ENCODE assay signal across 1 cellular context in genomic region chr10:97812696-97813095, GRCh38.
TF ChIP-seq lines count a peak whose summit lies in the region.

No MANE protein-coding gene starts in this region.

TF ChIP-seq in K562, 482 proteins besides CTCF, POLR2A, EP300 and RAD21 (continued from another document):
- TF ChIP-seq ATF3 (IDR thresholded peaks at IDR 0.05) (peak; percentile 19; the same call in 1 of the 2 replicates), ATF3 (CRISPR knock-in tag; conservative IDR thresholded peaks at IDR 0.05) (no peak), TARDBP (IDR thresholded peaks at IDR 0.05) (no peak), NBN (IDR thresholded peaks at IDR 0.05; ENCODE audit: low read depth) (0 out of 2 replicates have a peak, but pooled peaks have one; percentile 39), HMG20B (CRISPR knock-in tag; IDR thresholded peaks at IDR 0.05) (no peak), TEAD4 (IDR thresholded peaks at IDR 0.05; ENCODE audit: low read length) (no peak), TEAD4 (CRISPR knock-in tag; IDR thresholded peaks at IDR 0.05; ENCODE audit: borderline replicate concordance) (no peak), FUS (optimal IDR thresholded peaks at IDR 0.05; ENCODE audit: low read depth, low read length) (no peak), SIN3A (IDR thresholded peaks at IDR 0.05; ENCODE audit: borderline replicate concordance in 2 of 2, control insufficient read depth in 1 of 2, low read depth in 2 of 2, low read length in 2 of 2) (no peak), MAFG (tag; conservative IDR thresholded peaks at IDR 0.05) (peak; percentile 86), NR2C1 (IDR thresholded peaks at IDR 0.05) (no peak), NR2C1 (tag; IDR thresholded peaks at IDR 0.05) (no peak), ZNF449 (CRISPR knock-in tag; IDR thresholded peaks at IDR 0.05) (no peak), EHMT2 (IDR thresholded peaks at IDR 0.05) (no peak), IRF9 (tag; IDR thresholded peaks at IDR 0.05) (no peak), ZNF41 (CRISPR knock-in tag; conservative IDR thresholded peaks at IDR 0.05) (no peak), ARID1B (IDR thresholded peaks at IDR 0.05) (peak; percentile 25; the same call in 1 of the 2 replicates), ZEB2 (IDR thresholded peaks at IDR 0.05) (0 out of 2 replicates have a peak, but pooled peaks have one; percentile 11), MEF2D (tag; conservative IDR thresholded peaks at IDR 0.05; ENCODE audit: low read depth) (0 out of 2 replicates have a peak, but pooled peaks have one; percentile 14), BRF1 (IDR thresholded peaks at IDR 0.05; ENCODE audit: borderline replicate concordance, extremely low read depth, insufficient read length) (no peak), ZNF384 (IDR thresholded peaks at IDR 0.05; ENCODE audit: low read depth, low read length) (peak; percentile 72), SIN3B (IDR thresholded peaks at IDR 0.05; ENCODE audit: low read depth) (no peak), FOXJ2 (tag; IDR thresholded peaks at IDR 0.05) (no peak), ZBTB43 (CRISPR knock-in tag; IDR thresholded peaks at IDR 0.05) (no peak), CTBP1 (IDR thresholded peaks at IDR 0.05; ENCODE audit: borderline replicate concordance) (peak; percentile 54; the same call in 1 of the 2 replicates), DACH1 (IDR thresholded peaks at IDR 0.05; ENCODE audit: partially characterized antibody) (no peak), CHAMP1 (IDR thresholded peaks at IDR 0.05) (no peak), ZNF3 (CRISPR knock-in tag; IDR thresholded peaks at IDR 0.05) (no peak), ZNF512 (tag; IDR thresholded peaks at IDR 0.05) (no peak), JUND (IDR thresholded peaks at IDR 0.05; ENCODE audit: borderline replicate concordance, low read depth, low read length) (peak; percentile 11; the same call in 1 of the 2 replicates), JUND (tag; IDR thresholded peaks at IDR 0.05; ENCODE audit: borderline replicate concordance, low read depth, low read length) (no peak), ZNF23 (CRISPR knock-in tag; IDR thresholded peaks at IDR 0.05) (no peak), ZBTB40 (IDR thresholded peaks at IDR 0.05) (0 out of 2 replicates have a peak, but pooled peaks have one; percentile 15), ZBTB40 (CRISPR knock-in tag; IDR thresholded peaks at IDR 0.05) (no peak), SMARCA4 (IDR thresholded peaks at IDR 0.05) (peak; percentile 71), GATA2 (CRISPR knock-in tag; IDR thresholded peaks at IDR 0.05) (0 out of 2 replicates have a peak, but pooled peaks have one; percentile 12), RAD51 (IDR thresholded peaks at IDR 0.05; ENCODE audit: borderline replicate concordance, low read depth) (no peak), SETDB1 (IDR thresholded peaks at IDR 0.05; ENCODE audit: low read length) (no peak), BCL6 (CRISPR knock-in tag; IDR thresholded peaks at IDR 0.05) (no peak), HDAC6 (IDR thresholded peaks at IDR 0.05; ENCODE audit: low read depth, low read length) (no peak), C11orf30 (IDR thresholded peaks at IDR 0.05; ENCODE audit: low read depth) (peak; percentile 85), MEIS2 (IDR thresholded peaks at IDR 0.05; ENCODE audit: partially characterized antibody) (peak; percentile 20)
TF ChIP-seq in K562: peak in this region for 21.
